ENCODE assay signal across 26 cellular contexts in the genomic region with DNA sequence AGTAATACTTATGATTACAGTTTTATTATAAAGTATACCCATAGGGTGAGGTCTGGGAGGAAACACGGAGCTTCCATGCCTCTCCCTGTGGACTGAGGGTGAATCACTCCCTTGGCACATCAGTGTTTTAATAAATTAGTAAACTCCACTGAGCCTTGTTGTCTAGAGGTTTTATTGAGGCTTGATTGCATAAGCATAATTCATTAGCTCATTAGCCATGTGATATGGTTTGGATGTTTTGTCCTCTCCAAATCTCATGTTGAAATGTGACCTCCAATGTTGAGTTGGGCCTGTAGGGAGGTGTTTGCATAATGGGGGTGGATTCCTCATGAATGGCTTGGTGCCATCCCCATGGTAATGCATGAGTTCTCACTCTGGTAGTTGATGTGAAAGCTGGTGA.
"Had no signal": no experiment of that assay in that cellular context is flagged by ENCODE, and none has a peak within 500 bp of the region (broad histone marks: within the 10 kb centered on the region; RNA-seq: fewer than 3 reads in every experiment).

No MANE protein-coding gene starts in this region.

- H3K4me3 ChIP-seq: esophagus squamous epithelium had no signal

- ATAC-seq: activated CD4-positive, alpha-beta T cell treated with anti-CD3 and anti-CD28 coated beads for 36 hours; activated naive CD4-positive, alpha-beta T cell treated with anti-CD3 and anti-CD28 coated beads, Interleukin-2, amount 50 U/mL, for 72 hours; activated T-cell treated with anti-CD3 and anti-CD28 coated beads, Interleukin-2, amount 50 U/mL, for 72 hours; effector memory CD8-positive, alpha-beta T cell had no signal

- H3K9me3 ChIP-seq: esophagus squamous epithelium had no signal

- H3K36me3 ChIP-seq: brain microvascular endothelial cell, esophagus squamous epithelium had no signal

- H3K27me3 ChIP-seq: brain microvascular endothelial cell, esophagus squamous epithelium had no signal

- DNase-seq: activated CD4-positive, alpha-beta memory T cell treated with anti-CD3 and anti-CD28 coated beads, Interleukin-2, amount 10 ng/mL, durations not matched to agents 7 days and 5 days; activated CD4-positive, alpha-beta T cell treated with anti-CD3 and anti-CD28 coated beads for 36 hours; activated CD4-positive, alpha-beta T cell treated with anti-CD3 and anti-CD28 coated beads, Interleukin-2, amount 10 ng/mL, durations not matched to agents 24 days and 14 days; activated CD4-positive, CD25-positive, alpha-beta regulatory T cell; activated CD4-positive, CD25-positive, alpha-beta regulatory T cell treated with anti-CD3 and anti-CD28 coated beads, Interleukin-2, amount 50 U/mL, for 72 hours; activated CD8-positive, alpha-beta memory T cell treated with anti-CD3 and anti-CD28 coated beads, Interleukin-2, amount 50 U/mL, for 48 hours; activated gamma-delta T cell; activated naive CD4-positive, alpha-beta T cell; activated naive CD4-positive, alpha-beta T cell treated with anti-CD3 and anti-CD28 coated beads, Interleukin-2, amount 10 ng/mL, durations not matched to agents 7 days and 5 days; activated naive CD8-positive, alpha-beta T cell treated with anti-CD3 and anti-CD28 coated beads, Interleukin-2, amount 10 ng/mL, durations not matched to agents 7 days and 5 days; activated T-cell treated with anti-CD3 and anti-CD28 coated beads for 4 hours; activated T-cell treated with anti-CD3 and anti-CD28 coated beads, Interleukin-2, amount 50 U/mL, for 24 hours; activated T-cell treated with anti-CD3 and anti-CD28 coated beads, Interleukin-2, amount 50 U/mL, for 72 hours; amniotic stem cell; anterior cingulate cortex; brain microvascular endothelial cell; caudate nucleus; cortex of kidney; dermis blood vessel endothelial cell; effector CD4-positive, alpha-beta T cell; effector memory CD8-positive, alpha-beta T cell; esophagus squamous epithelium; head of caudate nucleus; hippocampal formation; T-helper 2 cell had no signal
